ENCODE assay signal across 8 cellular contexts in genomic region chr9:83219154-83219923, GRCh38.
DNase-seq lines count a peak whose midpoint lies in the region; ATAC-seq, FAIRE-seq and TF ChIP-seq lines count a peak whose summit lies in the region.

No MANE protein-coding gene starts in this region.

- H3K36me3 ChIP-seq in bronchial epithelial cell (ENCODE audit: control insufficient read depth, insufficient read depth, low read length) (no peaks in the 10 kb centered on the region), iPS-18a (ENCODE audit: control insufficient read depth, low read depth, low read length) (no peaks in the 10 kb centered on the region)

- peak overlapping the region; percentile 69 for H3K9ac ChIP-seq in iPS-18a (ENCODE audit: low read length)

- peak overlapping the region; percentile 44 for H3K4me3 ChIP-seq in bronchial epithelial cell (ENCODE audit: low read depth, low read length)
- peak overlapping the region; percentile 91 for H3K4me3 ChIP-seq in iPS-18a (ENCODE audit: low read length)

- TF ChIP-seq CTCF in bronchial epithelial cell (IDR thresholded peaks at IDR 0.05; ENCODE audit: insufficient read depth, low read length, severe bottlenecking): peak; percentile 76

- peaks cover 4% of the 10 kb centered on the region for H3K4me1 ChIP-seq in iPS-18a (ENCODE audit: control insufficient read depth, low read depth, low read length)

- ATAC-seq in HG03460 (IDR thresholded peaks at IDR 0.05; ENCODE audit: unreplicated experiment) (peak; percentile 51), HG02798 (IDR thresholded peaks at IDR 0.05; ENCODE audit: poor library complexity, unreplicated experiment) (no peak)

- H3K9me3 ChIP-seq in iPS-18a (ENCODE audit: control insufficient read depth, low read depth, low read length): no peaks in the 10 kb centered on the region

- H3K27me3 ChIP-seq in bronchial epithelial cell (ENCODE audit: control insufficient read depth, insufficient read depth, low read length) (no peaks in the 10 kb centered on the region), iPS-18a (ENCODE audit: control insufficient read depth, insufficient read depth, low read length) (no peaks in the 10 kb centered on the region)

- no peak for FAIRE-seq in bronchial epithelial cell (lab: Jason Lieb, UNC)

- H3K27ac ChIP-seq in iPS-18a (ENCODE audit: low read length): no peak overlapping the region

- DNase-seq in stimulated activated CD4-positive, alpha-beta T cell treated with anti-CD3 and anti-CD28 coated beads, Interleukin-15, amount 100 ng/mL, for 24 hours: peak; percentile 40
- DNase-seq in stimulated activated CD4-positive, alpha-beta T cell treated with anti-CD3 and anti-CD28 coated beads, Interleukin-2, amount 100 ng/mL, for 48 hours: no peak
- peak; percentile 55 for DNase-seq in NCI-H82 treated with DMSO at 0.1 percent for 48 hours (lab: John Stamatoyannopoulos, UW; ENCODE audit: unreplicated experiment)
- DNase-seq in bronchial epithelial cell (ENCODE audit: low read depth): peak; percentile 65
- DNase-seq in pulmonary artery endothelial cell (ENCODE audit: low read depth, low spot score): peak; percentile 60

Comparison
In these comparisons a context has a peak if more than half of its experiments do, and no peak if none do; other contexts are left out.
1. DNase-seq: peak in stimulated activated CD4-positive, alpha-beta T cell treated with anti-CD3 and anti-CD28 coated beads, Interleukin-15, amount 100 ng/mL, for 24 hours (single experiment), NCI-H82 treated with DMSO at 0.1 percent for 48 hours (single experiment), bronchial epithelial cell (single experiment) and pulmonary artery endothelial cell (single experiment); none in stimulated activated CD4-positive, alpha-beta T cell treated with anti-CD3 and anti-CD28 coated beads, Interleukin-2, amount 100 ng/mL, for 48 hours (0 of 2).